1 cellular context compared by ENCODE assay signal in genomic region chr19:49038557-49039276, GRCh38.
A peak's percentile ranks its signal among the peaks of the same experiment; 100 is the strongest.
TF ChIP-seq lines count a peak whose summit lies in the region.
"Not testable (repeated sequence)": the region's sequence is repeated elsewhere in the genome, so short reads cannot be mapped to it uniquely, and the experiment has no call there.

No MANE protein-coding gene starts in this region.

TF ChIP-seq in K562, 482 proteins besides CTCF, POLR2A, EP300 and RAD21:
- TF ChIP-seq FOSL1 (tag; conservative IDR thresholded peaks at IDR 0.05) (peak; percentile 85), DPF2 (IDR thresholded peaks at IDR 0.05) (0 out of 2 replicates have a peak, but pooled peaks have one; percentile 17), ATF3 (IDR thresholded peaks at IDR 0.05) (peak; percentile 91), JUND (IDR thresholded peaks at IDR 0.05; ENCODE audit: borderline replicate concordance, low read depth, low read length) (peak; percentile 83), JUND (tag; IDR thresholded peaks at IDR 0.05; ENCODE audit: borderline replicate concordance, low read depth, low read length) (peak; percentile 41; the same call in 1 of the 3 replicates), ARID1B (IDR thresholded peaks at IDR 0.05) (peak; percentile 44), TFAP4 (CRISPR knock-in tag; IDR thresholded peaks at IDR 0.05; ENCODE audit: borderline replicate concordance) (peak; percentile 41; the same call in 1 of the 2 replicates), CREM (IDR thresholded peaks at IDR 0.05; ENCODE audit: low read depth) (0 out of 2 replicates have a peak, but pooled peaks have one; percentile 31), SMARCA4 (IDR thresholded peaks at IDR 0.05) (0 out of 2 replicates have a peak, but pooled peaks have one; percentile 32), FOS (IDR thresholded peaks at IDR 0.05; ENCODE audit: extremely low read depth, insufficient read length) (peak; percentile 3), JUNB (CRISPR knock-in tag; conservative IDR thresholded peaks at IDR 0.05) (0 out of 2 replicates have a peak, but pooled peaks have one; percentile 20)
- TF ChIP-seq ATF3 (CRISPR knock-in tag; conservative IDR thresholded peaks at IDR 0.05), result not testable (repeated sequence)
